Comparison of ENCODE assay signal across 8 cellular contexts in the genomic region with DNA sequence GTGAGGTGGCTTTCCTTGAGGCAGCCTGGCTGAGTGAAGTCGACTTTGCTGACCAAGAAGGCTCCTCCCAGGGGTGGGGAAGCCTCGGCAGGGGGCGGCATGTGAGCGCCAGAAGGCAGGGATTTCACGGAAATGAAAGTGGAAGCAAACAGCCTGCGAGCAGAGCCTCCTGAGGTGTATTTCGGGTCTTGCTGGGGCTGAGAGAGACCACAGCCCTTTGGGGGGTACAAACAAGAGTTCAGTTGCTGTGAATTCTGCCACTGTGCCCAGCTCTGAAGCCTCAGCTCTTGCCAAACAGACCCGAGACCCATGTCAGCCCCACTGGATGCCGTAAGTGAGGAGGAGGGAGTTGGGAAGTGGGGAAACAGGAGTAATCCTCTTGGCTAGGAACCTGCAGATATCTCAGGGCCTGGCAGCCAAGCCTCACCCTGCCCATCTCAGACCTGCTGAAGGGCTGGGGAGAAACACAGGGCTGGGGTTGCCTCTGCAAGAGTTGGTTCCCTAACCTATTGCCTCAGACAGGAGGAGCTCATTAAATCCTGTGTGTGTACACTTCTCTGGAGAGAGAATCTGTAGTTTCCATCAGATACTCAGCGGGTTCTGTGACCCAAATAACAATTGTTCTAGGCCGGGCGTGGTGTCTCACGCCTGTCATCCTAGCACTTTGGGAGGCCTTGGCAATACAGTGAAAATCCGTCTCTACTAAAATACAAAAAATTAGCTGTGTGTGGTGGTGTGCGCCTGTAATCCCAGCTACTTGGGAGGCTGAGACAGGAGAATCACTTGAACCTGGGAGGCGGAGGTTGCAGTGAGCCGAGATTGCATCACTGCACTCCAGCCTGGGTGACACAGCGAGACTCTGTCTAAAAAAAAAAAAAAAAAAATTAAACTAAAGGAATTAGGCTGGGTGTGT. TPM values are rescaled to one million over a fixed set of nuclear protein-coding genes. Genes with fewer than 3 reads are reported as not detected.
DNase-seq lines count a peak whose midpoint lies in the region; ATAC-seq and TF ChIP-seq lines count a peak whose summit lies in the region.

A gene (plus strand): TSS at position 146 of the 913 bp plus-strand sequence. CDS start 164 bp downstream, at position 310.

- peak within 1 kb of the TSS; percentile 100 for H3K4me3 Mint-ChIP-seq in activated T-helper 1 cell treated with anti-CD3 and anti-CD28 coated beads, Interleukin-12 subunit alpha, Interleukin-12 subunit beta, Interleukin-2, Interleukin-4 antibody, amounts not matched to agents 30 ng/mL and 10 ng/mL and 1 ng/mL, durations not matched to agents 14 hours and 24 hours and 36 hours
- peak within 1 kb of the TSS; percentile 98 to 100 (median 99) for H3K4me3 Mint-ChIP-seq in naive thymus-derived CD8-positive, alpha-beta T cell

- peaks cover 19% of the 10 kb centered on the region for H3K36me3 Mint-ChIP-seq in activated T-helper 1 cell treated with anti-CD3 and anti-CD28 coated beads, Interleukin-12 subunit alpha, Interleukin-12 subunit beta, Interleukin-2, Interleukin-4 antibody, amounts not matched to agents 30 ng/mL and 10 ng/mL and 1 ng/mL, durations not matched to agents 14 hours and 24 hours and 36 hours (ENCODE audit: low read depth)
- peaks cover 0 to 35% (median 7%) of the 10 kb centered on the region in 3 donors for H3K36me3 Mint-ChIP-seq in naive thymus-derived CD8-positive, alpha-beta T cell

- no peaks in the 10 kb centered on the region for H3K27me3 Mint-ChIP-seq in activated T-helper 1 cell treated with anti-CD3 and anti-CD28 coated beads, Interleukin-12 subunit alpha, Interleukin-12 subunit beta, Interleukin-2, Interleukin-4 antibody, amounts not matched to agents 30 ng/mL and 10 ng/mL and 1 ng/mL, durations not matched to agents 14 hours and 24 hours and 36 hours (ENCODE audit: insufficient read depth)
- no peaks in the 10 kb centered on the region for H3K27me3 Mint-ChIP-seq in naive thymus-derived CD8-positive, alpha-beta T cell

- DNase-seq in AG04449 (ENCODE audit: low read depth, low spot score), result no peak
- DNase-seq in RPMI7951 (ENCODE audit: low read depth), result peak; percentile 83
- DNase-seq in activated T-helper 1 cell treated with anti-CD3 and anti-CD28 coated beads, Interleukin-12 subunit alpha, Interleukin-12 subunit beta, Interleukin-2, Interleukin-4 antibody, amounts not matched to agents 30 ng/mL and 10 ng/mL and 1 ng/mL, durations not matched to agents 14 hours and 24 hours and 36 hours (ENCODE audit: low spot score), result peak; percentile 85
- DNase-seq in fibroblast of gingiva (ENCODE audit: low read depth), result peak; percentile 83
- peak; percentile 66 to 91 (median 82) for DNase-seq in naive thymus-derived CD8-positive, alpha-beta T cell
- peak; percentile 83 for DNase-seq in stimulated activated naive CD4-positive, alpha-beta T cell treated with Interleukin-2 at 50 U/mL for 16 hours (lab: John Stamatoyannopoulos, UW)

- ATAC-seq in GM18868 (IDR thresholded peaks at IDR 0.05; ENCODE audit: unreplicated experiment) (peak; percentile 78), HG03565 (IDR thresholded peaks at IDR 0.05; ENCODE audit: unreplicated experiment) (peak; percentile 80)
- peak; percentile 99 for ATAC-seq in naive thymus-derived CD8-positive, alpha-beta T cell

- H3K9me3 Mint-ChIP-seq in activated T-helper 1 cell treated with anti-CD3 and anti-CD28 coated beads, Interleukin-12 subunit alpha, Interleukin-12 subunit beta, Interleukin-2, Interleukin-4 antibody, amounts not matched to agents 30 ng/mL and 10 ng/mL and 1 ng/mL, durations not matched to agents 14 hours and 24 hours and 36 hours, result no peaks in the 10 kb centered on the region
- no peaks in the 10 kb centered on the region for H3K9me3 Mint-ChIP-seq in naive thymus-derived CD8-positive, alpha-beta T cell

- CTCF ChIA-PET in AG04449 (lab: Yijun Ruan, JAX), result interaction anchor here (1.0 to 1.9 kb wide), 4 partner anchors 9 to 308 kb away, joined by 3 to 13 read pairs (median 4); a partner anchor contains a TSS

- TF ChIP-seq CTCF in AG04449 (IDR thresholded peaks at IDR 0.05; ENCODE audit: insufficient read depth, low read length, missing control alignments), result peak; percentile 44

- H3K4me1 Mint-ChIP-seq in activated T-helper 1 cell treated with anti-CD3 and anti-CD28 coated beads, Interleukin-12 subunit alpha, Interleukin-12 subunit beta, Interleukin-2, Interleukin-4 antibody, amounts not matched to agents 30 ng/mL and 10 ng/mL and 1 ng/mL, durations not matched to agents 14 hours and 24 hours and 36 hours (ENCODE audit: low read depth), result peaks cover 21% of the 10 kb centered on the region
- peaks cover 8 to 35% (median 27%) of the 10 kb centered on the region in 4 donors for H3K4me1 Mint-ChIP-seq in naive thymus-derived CD8-positive, alpha-beta T cell

- peak within 1 kb of the TSS; percentile 99 for H3K27ac Mint-ChIP-seq in activated T-helper 1 cell treated with anti-CD3 and anti-CD28 coated beads, Interleukin-12 subunit alpha, Interleukin-12 subunit beta, Interleukin-2, Interleukin-4 antibody, amounts not matched to agents 30 ng/mL and 10 ng/mL and 1 ng/mL, durations not matched to agents 14 hours and 24 hours and 36 hours
- peak within 1 kb of the TSS; percentile 98 to 100 (median 99) for H3K27ac Mint-ChIP-seq in naive thymus-derived CD8-positive, alpha-beta T cell

- peak within 1 kb of the TSS; percentile 77 for H3K4me3 ChIP-seq in AG04449 (ENCODE audit: low read depth, low read length)

- intact Hi-C loops in activated T-helper 1 cell treated with anti-CD3 and anti-CD28 coated beads, Interleukin-12 subunit alpha, Interleukin-12 subunit beta, Interleukin-2, Interleukin-4 antibody, amounts not matched to agents 30 ng/mL and 10 ng/mL and 1 ng/mL, durations not matched to agents 14 hours and 24 hours and 36 hours (cut with micrococcal nuclease), result loop anchor here (1.0 to 10.0 kb wide), 5 partner anchors 9 to 402 kb away; a partner anchor contains a TSS

- POLR2A ChIA-PET in AG04449 (lab: Yijun Ruan, JAX), result interaction anchor here (1.0 to 2.8 kb wide), 3 partner anchors 9 to 17 kb away, joined by 3 to 22 read pairs (median 5); a partner anchor contains a TSS
- POLR2A ChIA-PET in naive thymus-derived CD8-positive, alpha-beta T cell (lab: Charles Lee), result interaction anchor here (1.0 to 3.2 kb wide), 11 partner anchors 9 to 362 kb away, joined by 3 to 24 read pairs (median 8); a partner anchor contains a TSS

RNA-seq across cellular contexts. Expression of the gene that starts here (rescaled TPM):
- total RNA-seq in RPMI7951 (2014; rRNA removed; shearing (Covaris generic)), result 26.7 and 43.8 TPM in 2 replicates
- 65.8 and 67.0 TPM in 2 replicates for total RNA-seq in activated T-helper 1 cell treated with anti-CD3 and anti-CD28 coated beads, Interleukin-12 subunit alpha, Interleukin-12 subunit beta, Interleukin-2, Interleukin-4 antibody, amounts not matched to agents 30 ng/mL and 10 ng/mL and 1 ng/mL, durations not matched to agents 14 hours and 24 hours and 36 hours
- 10 to 100 TPM; 35.7 to 39.1 TPM for total RNA-seq in naive thymus-derived CD8-positive, alpha-beta T cell
- polyA plus RNA-seq in naive thymus-derived CD8-positive, alpha-beta T cell, result 10 to 100 TPM; 44.8 to 49.8 (median 47.2) TPM
